Comparison of ENCODE assay signal across 10 cellular contexts in the genomic region with DNA sequence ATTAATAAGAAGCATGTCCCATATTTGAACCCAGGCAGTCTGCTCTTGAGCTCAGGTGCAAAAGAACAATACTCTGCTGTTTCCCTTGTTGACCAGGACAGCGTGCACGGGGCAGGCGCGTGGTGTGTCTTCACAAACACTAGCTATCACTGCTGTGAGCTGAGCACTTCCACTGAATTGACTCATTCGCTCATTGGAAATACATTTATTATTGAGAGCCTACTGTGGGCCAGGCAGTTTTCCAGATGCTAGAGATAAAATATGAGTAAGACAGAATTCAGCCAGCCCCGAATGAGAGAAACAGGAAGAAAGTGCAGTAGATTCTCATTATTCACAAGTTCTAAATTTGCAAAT. TPM values are rescaled to one million over a fixed set of nuclear protein-coding genes. Genes with fewer than 3 reads are reported as not detected.
A peak's percentile ranks its signal among the peaks of the same experiment; 100 is the strongest.
DNase-seq lines count a peak whose midpoint lies in the region; ATAC-seq and TF ChIP-seq lines count a peak whose summit lies in the region.
"Had no signal": no experiment of that assay in that cellular context is flagged by ENCODE, and none has a peak within 500 bp of the region (broad histone marks: within the 10 kb centered on the region; RNA-seq: fewer than 3 reads in every experiment).

No MANE protein-coding gene starts in this region.

- no peak overlapping the region for H3K27ac ChIP-seq in PC-3 (ENCODE audit: low read length)
- no peak overlapping the region for H3K27ac ChIP-seq in neuronal stem cell (replicated peaks; ENCODE audit: low read length)

- peak; percentile 12 for DNase-seq in Daoy (ENCODE audit: low read depth)
- peak; percentile 52 for DNase-seq in PC-3
- no peak for DNase-seq in endothelial cell (ENCODE audit: low spot score)
- DNase-seq in neuronal stem cell (ENCODE audit: low spot score): no peak
- no peak for DNase-seq in T-helper 1 cell
- no peak for DNase-seq in NOMO-1 treated with DMSO at 0.1 percent for 48 hours (lab: John Stamatoyannopoulos, UW; ENCODE audit: unreplicated experiment)
- DNase-seq: activated T-cell treated with anti-CD3 and anti-CD28 coated beads for 4 hours; stimulated activated CD4-positive, alpha-beta T cell treated with anti-CD3 and anti-CD28 coated beads, Interleukin-1b, Interleukin-23, amount 100 ng/mL, for 48 hours had no signal

- no peaks in the 10 kb centered on the region for H3K36me3 Mint-ChIP-seq in endothelial cell (ENCODE audit: low read depth, unreplicated experiment)

- no peak overlapping the region for H3K18ac ChIP-seq in neuronal stem cell (ENCODE audit: low read length)

- H3K27me3 ChIP-seq in PC-3 (ENCODE audit: low read length): no peaks in the 10 kb centered on the region
- H3K27me3 ChIP-seq in neuronal stem cell (ENCODE audit: control insufficient read depth in 3 of 3, insufficient read depth in 3 of 3, low read depth in 1 of 3, low read length in 3 of 3): no peaks in the 10 kb centered on the region

- peak overlapping the region; percentile 47 for H3K4me3 Mint-ChIP-seq in endothelial cell (ENCODE audit: unreplicated experiment)

- peaks cover 2% of the 10 kb centered on the region for H3K79me1 ChIP-seq in neuronal stem cell (ENCODE audit: low read depth, low read length)

- H3K9me2 ChIP-seq in PC-3 (replicated peaks; ENCODE audit: low read length): no peaks in the 10 kb centered on the region

- H2BK5ac ChIP-seq in neuronal stem cell (ENCODE audit: low read length): no peak overlapping the region

- H3K9me3 ChIP-seq in PC-3 (ENCODE audit: low read length): no peaks in the 10 kb centered on the region
- no peaks in the 10 kb centered on the region for H3K9me3 ChIP-seq in neuronal stem cell (replicated peaks in 1 of 2; ENCODE audit: control insufficient read depth in 2 of 2, insufficient read depth in 1 of 2, low read depth in 1 of 2, low read length in 2 of 2)

- H3K36me3 ChIP-seq in PC-3 (ENCODE audit: low read depth, low read length): no peaks in the 10 kb centered on the region
- H3K36me3 ChIP-seq in neuronal stem cell (replicated peaks in 1 of 2; ENCODE audit: control insufficient read depth in 2 of 2, insufficient read depth in 2 of 2, low read length in 2 of 2): no peaks in the 10 kb centered on the region

- peaks cover 26% of the 10 kb centered on the region for H3K4me1 Mint-ChIP-seq in endothelial cell (ENCODE audit: unreplicated experiment)

- ATAC-seq in PC-3 (no peak), HG03108 (IDR thresholded peaks at IDR 0.05; ENCODE audit: unreplicated experiment) (no peak), HG03432 (IDR thresholded peaks at IDR 0.05; ENCODE audit: unreplicated experiment) (no peak)

- BruUV-seq in PC-3 (replicated peaks; lab: Mats Ljungman, UMichigan): no TSS peak

- H2BK120ac ChIP-seq in neuronal stem cell (ENCODE audit: low read depth, low read length): no peak overlapping the region

- peak overlapping the region; percentile 82 for H2BK12ac ChIP-seq in neuronal stem cell (ENCODE audit: low read length)

- H4K91ac ChIP-seq in neuronal stem cell (ENCODE audit: low read depth, low read length, poor library complexity): no peak overlapping the region

- WGBS in neuronal stem cell (ENCODE audit: extremely low coverage in 2 of 2, insufficient read length in 2 of 2, insufficient replicate concordance in 1 of 2), 2 donors: no CpG with 5 or more reads among the region's 6 CpGs

- peaks cover 55% of the 10 kb centered on the region for H3K79me2 ChIP-seq in PC-3 (ENCODE audit: low read length)

- intact Hi-C loops in PC-3 (cut with micrococcal nuclease): loop anchor here (10.0 kb wide), 2 partner anchors 228 to 448 kb away; a partner anchor contains a TSS

- CTCF ChIA-PET in PC-3 (lab: Charles Lee): no interaction called here

- no peak overlapping the region for H3K4ac ChIP-seq in neuronal stem cell (ENCODE audit: low read length)

- H3K4me2 ChIP-seq in PC-3 (ENCODE audit: low read length): peak overlapping the region; percentile 92; the same call in 1 of the 2 replicates
- H3K4me2 ChIP-seq in neuronal stem cell (ENCODE audit: insufficient read depth, low read length, poor library complexity, severe bottlenecking): no peak overlapping the region

- no peaks in the 10 kb centered on the region for H3K9me3 Mint-ChIP-seq in endothelial cell (ENCODE audit: unreplicated experiment)

- H3K4me3 ChIP-seq in PC-3 (ENCODE audit: low read length) (peak overlapping the region; percentile 88; the same call in 1 of the 2 replicates), neuronal stem cell (ENCODE audit: low read length in 2 of 2) (peak overlapping the region in 1 of 2 donors; percentile 84)

- H3K9ac ChIP-seq in PC-3 (ENCODE audit: low read length): no peak overlapping the region
- H3K9ac ChIP-seq in neuronal stem cell (ENCODE audit: low read depth, low read length, poor library complexity): no peak overlapping the region

- no peaks in the 10 kb centered on the region for H4K20me1 ChIP-seq in PC-3 (ENCODE audit: low read length)

- peaks cover 1% of the 10 kb centered on the region for H3K27me3 Mint-ChIP-seq in endothelial cell (ENCODE audit: unreplicated experiment)

- no peak overlapping the region for H2BK15ac ChIP-seq in neuronal stem cell (ENCODE audit: low read length)

- H3K23ac ChIP-seq in neuronal stem cell (ENCODE audit: low read depth, low read length, poor library complexity): no peak overlapping the region

- no peak overlapping the region for H3K14ac ChIP-seq in neuronal stem cell (ENCODE audit: low read length)

- no peak for TF ChIP-seq CTCF in PC-3 (conservative IDR thresholded peaks at IDR 0.05; ENCODE audit: low read depth, low read length)
- no peak for TF ChIP-seq CTCF in endothelial cell (IDR thresholded peaks at IDR 0.05; ENCODE audit: unreplicated experiment)

- H4K8ac ChIP-seq in neuronal stem cell (ENCODE audit: low read depth, low read length): no peak overlapping the region

- H2AK5ac ChIP-seq in neuronal stem cell (ENCODE audit: low read depth, low read length): no peak overlapping the region

- POLR2A ChIA-PET in PC-3 (lab: Charles Lee; ENCODE audit: unreplicated experiment): no interaction called here

- H3F3A ChIP-seq in PC-3 (ENCODE audit: low read length, unreplicated experiment): no peaks in the 10 kb centered on the region

- H2AFZ ChIP-seq in PC-3 (ENCODE audit: low read length): no peak overlapping the region
- no peak overlapping the region for H2AFZ ChIP-seq in neuronal stem cell (ENCODE audit: low read length)

- no peak overlapping the region for H3K27ac Mint-ChIP-seq in endothelial cell (ENCODE audit: unreplicated experiment)

- H3K4me1 ChIP-seq in PC-3 (ENCODE audit: insufficient read depth, low read length): peaks cover 19% of the 10 kb centered on the region
- H3K4me1 ChIP-seq in neuronal stem cell (ENCODE audit: control insufficient read depth in 2 of 2, insufficient read depth in 1 of 2, low read depth in 1 of 2, low read length in 2 of 2): peaks cover 8 to 11% of the 10 kb centered on the region in 2 donors

RNA-seq across cellular contexts. Expression of a gene that starts 1.7 kb away (rescaled TPM):
- 9.7 and 12.0 TPM in 2 replicates for total RNA-seq in Daoy (2014; rRNA removed; shearing (Covaris generic))
- total RNA-seq in PC-3 (2014; rRNA removed): 13.3 and 19.5 TPM in 2 replicates
- 49.2 TPM for total RNA-seq in endothelial cell (ENCODE audit: unreplicated experiment)
- polyA plus RNA-seq in neuronal stem cell (2013, experiment 1 of 2): 40.5 TPM
- polyA plus RNA-seq in neuronal stem cell (2013, experiment 2 of 2): 38.6 TPM

RNA-seq across cellular contexts. Expression of a gene that starts 3.8 kb away (rescaled TPM):
- total RNA-seq in Daoy (2014; rRNA removed; shearing (Covaris generic)): 0.17 TPM in 1 of 2 replicates, not detected in the other
- 0.40 TPM in 1 of 2 replicates, not detected in the other for total RNA-seq in PC-3 (2014; rRNA removed)
- 2.0 TPM for total RNA-seq in endothelial cell (ENCODE audit: unreplicated experiment)
- 4.2 TPM for polyA plus RNA-seq in neuronal stem cell (2013, experiment 1 of 2)
- polyA plus RNA-seq in neuronal stem cell (2013, experiment 2 of 2): 4.1 TPM

Comparison
In these comparisons a context has a peak if more than half of its experiments do, and no peak if none do; other contexts are left out.
1. DNase-seq: peak in Daoy (single experiment) and PC-3 (single experiment); none in endothelial cell (single experiment), neuronal stem cell (single experiment), T-helper 1 cell (0 of 5) and NOMO-1 treated with DMSO at 0.1 percent for 48 hours (single experiment).